20 cellular contexts compared by ENCODE assay signal in the genomic region with DNA sequence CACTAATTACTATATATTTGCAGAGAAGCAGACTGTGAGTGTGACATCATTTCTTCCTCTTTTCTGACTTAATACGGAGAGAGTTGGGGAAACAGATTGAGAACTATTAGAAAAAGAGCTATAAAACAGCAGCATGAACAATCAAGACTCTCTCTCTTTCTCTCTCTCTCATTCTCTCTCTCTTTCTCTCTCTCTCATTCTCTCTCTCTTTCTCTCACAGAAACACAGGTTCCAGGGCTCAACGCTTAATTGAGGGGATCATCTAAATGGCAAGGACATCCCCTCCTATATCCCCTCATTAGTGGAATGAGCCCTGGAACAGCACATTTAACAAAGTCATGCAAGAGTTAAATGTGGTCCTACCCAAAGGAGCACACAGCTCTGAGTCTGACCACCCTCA.
"Had no signal": no experiment of that assay in that cellular context is flagged by ENCODE, and none has a peak within 500 bp of the region (broad histone marks: within the 10 kb centered on the region; RNA-seq: fewer than 3 reads in every experiment).

No MANE protein-coding gene starts in this region.

- H3K9me3 ChIP-seq: SK-N-SH had no signal

- H3K4me2 ChIP-seq: SK-N-SH had no signal

- DNase-seq: KBM-7, MG63, NCI-H1092, NCI-H1436, NCI-H187, NCI-H2029, NCI-H2081 treated with DMSO at 0.1 percent for 48 hours, NCI-H2171, NCI-H226, NCI-H446, NCI-H510A, NCI-H524 treated with DMSO at 0.1 percent for 48 hours, NCI-H69, NCI-H774, PC-3, SHP77, SK-N-SH, T-helper 1 cell had no signal

- H3K9ac ChIP-seq: SK-N-SH had no signal

- ATAC-seq: Panc1, PC-3 had no signal

- H3K4me3 ChIP-seq: MG63 had no signal

- H3K27ac ChIP-seq: RWPE1 had no signal

- H3K27me3 ChIP-seq: MG63 had no signal
